ENCODE assay signal across 7 cellular contexts in genomic region chr12:79691299-79692248, GRCh38. TPM values are rescaled to one million over a fixed set of nuclear protein-coding genes. Genes with fewer than 3 reads are reported as not detected.
DNase-seq lines count a peak whose midpoint lies in the region; ATAC-seq, FAIRE-seq and TF ChIP-seq lines count a peak whose summit lies in the region.

No MANE protein-coding gene starts in this region.

- intact Hi-C loops in gastrocnemius medialis (cut with DNase I; ENCODE audit: low total_unique reads), result no loop called here

- peak overlapping the region; percentile 98 for H3K27ac Mint-ChIP-seq in astrocyte (ENCODE audit: unreplicated experiment)

- no peaks in the 10 kb centered on the region for H3K9me3 Mint-ChIP-seq in astrocyte (ENCODE audit: unreplicated experiment)

- no peaks in the 10 kb centered on the region for H3K9me3 ChIP-seq in astrocyte (ENCODE audit: insufficient read depth, low read depth, low read length)
- H3K9me3 ChIP-seq in iPS-15b (ENCODE audit: control insufficient read depth, insufficient read depth, low read length), result no peaks in the 10 kb centered on the region
- H3K9me3 ChIP-seq in gastrocnemius medialis, result no peaks in the 10 kb centered on the region

- H3K36me3 Mint-ChIP-seq in astrocyte (ENCODE audit: low read depth, unreplicated experiment), result peaks cover 5% of the 10 kb centered on the region

- peak; percentile 53 for DNase-seq in GF-D8 (lab: John Stamatoyannopoulos, UW)
- DNase-seq in NAMALWA (ENCODE audit: low spot score), result peak; percentile 51
- peak; percentile 95 for DNase-seq in astrocyte (ENCODE audit: low read depth)
- no peak for DNase-seq in gastrocnemius medialis
- DNase-seq in inferior parietal cortex (ENCODE audit: extremely low spot score), result no peak
- DNase-seq in superior temporal gyrus (ENCODE audit: extremely low spot score), result no peak

- peak overlapping the region; percentile 93 for H3K9ac ChIP-seq in astrocyte (ENCODE audit: low read length)
- peak overlapping the region; percentile 79 for H3K9ac ChIP-seq in iPS-15b (ENCODE audit: low read depth, low read length)

- H3K4me1 Mint-ChIP-seq in astrocyte (ENCODE audit: low read depth, unreplicated experiment), result peaks cover 12% of the 10 kb centered on the region

- H3K27ac ChIP-seq in astrocyte (ENCODE audit: low read depth, low read length) (peak overlapping the region; percentile 97), gastrocnemius medialis (peak overlapping the region in 2 of 4 donors; percentile 38 to 51)

- H3K4me3 Mint-ChIP-seq in astrocyte (ENCODE audit: unreplicated experiment), result peak overlapping the region; percentile 91

- peak overlapping the region; percentile 89 for H3K4me2 ChIP-seq in astrocyte (ENCODE audit: low read length)

- no peaks in the 10 kb centered on the region for H3K27me3 Mint-ChIP-seq in astrocyte (ENCODE audit: low read depth, unreplicated experiment)

- H3K36me3 ChIP-seq in astrocyte (ENCODE audit: insufficient read depth, low read length) (no peaks in the 10 kb centered on the region), iPS-15b (ENCODE audit: control insufficient read depth, insufficient read depth, low read length) (peaks cover 3% of the 10 kb centered on the region), gastrocnemius medialis (no peaks in the 10 kb centered on the region)

- peak in 1 of 2 donors; percentile 23 for ATAC-seq in gastrocnemius medialis

- TF ChIP-seq POLR2A in gastrocnemius medialis (IDR thresholded peaks at IDR 0.05), result no peak

- peaks cover 48% of the 10 kb centered on the region for H3K79me2 ChIP-seq in astrocyte (ENCODE audit: insufficient read depth, low read length)

- no peaks in the 10 kb centered on the region for H3K27me3 ChIP-seq in astrocyte (ENCODE audit: insufficient read depth, low read length)
- H3K27me3 ChIP-seq in iPS-15b (ENCODE audit: control insufficient read depth, insufficient read depth, low read length), result no peaks in the 10 kb centered on the region
- peaks cover 21 to 50% (median 34%) of the 10 kb centered on the region in 3 donors for H3K27me3 ChIP-seq in gastrocnemius medialis

- in situ Hi-C loops in gastrocnemius medialis (cut with MboI; ENCODE audit: low sequenced_read_pairs in 4 of 4), result no loop called here

- no peak for TF ChIP-seq CTCF in astrocyte (IDR thresholded peaks at IDR 0.05; ENCODE audit: insufficient read depth, low read depth, low read length)
- no peak for TF ChIP-seq CTCF in gastrocnemius medialis (IDR thresholded peaks at IDR 0.05 in 4 of 5, conservative IDR thresholded peaks at IDR 0.05 in 1 of 5)

- H3K4me1 ChIP-seq in astrocyte (ENCODE audit: insufficient read depth, low read length), result peaks cover 13% of the 10 kb centered on the region
- peaks cover 15% of the 10 kb centered on the region for H3K4me1 ChIP-seq in iPS-15b (ENCODE audit: control insufficient read depth, insufficient read depth, low read length)
- peaks cover 0 to 4% of the 10 kb centered on the region in 2 donors for H3K4me1 ChIP-seq in gastrocnemius medialis

- H3K4me3 ChIP-seq in astrocyte (ENCODE audit: insufficient read depth, low read depth, low read length), result peak overlapping the region; percentile 79
- H3K4me3 ChIP-seq in iPS-15b (ENCODE audit: low read depth, low read length), result peak overlapping the region; percentile 94
- H3K4me3 ChIP-seq in gastrocnemius medialis, result peak overlapping the region; percentile 51 to 73 (median 64)

- FAIRE-seq in astrocyte (lab: Jason Lieb, UNC), result peak; percentile 60

- H2AFZ ChIP-seq in astrocyte (ENCODE audit: low read depth, low read length), result peak overlapping the region; percentile 70

- peaks cover 13% of the 10 kb centered on the region for H4K20me1 ChIP-seq in astrocyte (ENCODE audit: insufficient read depth, low read length)

RNA-seq across cellular contexts. Expression of gene PAWR, which starts 0.8 kb away (rescaled TPM):
- total RNA-seq in astrocyte (189 and 204 TPM in 2 replicates), gastrocnemius medialis (1 to 10 TPM in 1 of 4 donors, under 1 TPM in 3; 0.51 to 1.4 (median 0.72) TPM)

Comparison
In these comparisons a context has a peak if more than half of its experiments do, and no peak if none do; other contexts are left out.
1. DNase-seq: peak in GF-D8 (single experiment), NAMALWA (single experiment) and astrocyte (single experiment); none in gastrocnemius medialis (0 of 2), inferior parietal cortex (single experiment) and superior temporal gyrus (single experiment).
2. RNA of gene PAWR, which starts 0.8 kb away (total RNA-seq): 189 to 204 TPM in astrocyte; 0.51 to 1.4 TPM in gastrocnemius medialis; every median in the first group is over 10 times any median in the second.
3. Peak in every context shown above with its lines, with median percentiles within 50 percentile points of each other: H3K4me3 ChIP-seq.